Comparison of ENCODE assay signal across 1 cellular context in genomic region chr22:26226538-26227297, GRCh38.
TF ChIP-seq lines count a peak whose summit lies in the region.

No MANE protein-coding gene starts in this region.

TF ChIP-seq in WTC11, 78 proteins besides CTCF, POLR2A, EP300 and RAD21:
- TF ChIP-seq ERG (CRISPR knock-in tag; IDR thresholded peaks at IDR 0.05), result no peak
- TF ChIP-seq CDX4 (CRISPR knock-in tag; IDR thresholded peaks at IDR 0.05; ENCODE audit: borderline replicate concordance), result no peak
- TF ChIP-seq AR (CRISPR knock-in tag; IDR thresholded peaks at IDR 0.05), result no peak
- TF ChIP-seq, protein P1, sequence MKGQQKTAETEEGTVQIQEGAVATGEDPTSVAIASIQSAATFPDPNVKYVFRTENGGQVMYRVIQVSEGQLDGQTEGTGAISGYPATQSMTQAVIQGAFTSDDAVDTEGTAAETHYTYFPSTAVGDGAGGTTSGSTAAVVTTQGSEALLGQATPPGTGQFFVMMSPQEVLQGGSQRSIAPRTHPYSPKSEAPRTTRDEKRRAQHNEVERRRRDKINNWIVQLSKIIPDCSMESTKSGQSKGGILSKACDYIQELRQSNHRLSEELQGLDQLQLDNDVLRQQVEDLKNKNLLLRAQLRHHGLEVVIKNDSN (CRISPR knock-in tag; IDR thresholded peaks at IDR 0.05), result 0 out of 2 replicates have a peak, but pooled peaks have one; percentile 41
- peak; percentile 70 for TF ChIP-seq USF2 (CRISPR knock-in tag; IDR thresholded peaks at IDR 0.05)
- no peak for TF ChIP-seq ZNF423 (CRISPR knock-in tag; IDR thresholded peaks at IDR 0.05)
- TF ChIP-seq FOXP4 (CRISPR knock-in tag; IDR thresholded peaks at IDR 0.05), result no peak
